ENCODE assay signal across 8 cellular contexts in the genomic region with DNA sequence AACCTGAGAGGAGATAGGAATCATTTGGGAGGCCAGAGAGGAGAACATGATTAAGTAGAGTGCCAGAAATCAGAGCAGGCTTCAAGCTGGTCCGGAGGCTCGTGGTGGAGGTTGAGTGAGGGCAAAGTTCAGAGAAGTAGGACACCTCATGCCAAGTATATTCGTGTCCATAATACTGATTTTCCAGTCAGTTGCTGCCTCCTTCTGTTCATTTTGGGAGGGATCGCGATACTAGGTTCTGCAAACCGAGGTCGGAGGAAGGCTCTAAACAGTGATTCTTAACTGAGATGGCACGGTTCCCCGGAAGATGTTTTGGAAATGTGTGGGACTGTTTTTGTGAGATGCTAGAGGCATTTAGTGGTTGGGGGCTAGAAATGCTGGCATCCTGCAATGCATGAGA. TPM values are rescaled to one million over a fixed set of nuclear protein-coding genes. Genes with fewer than 3 reads are reported as not detected.
DNase-seq lines count a peak whose midpoint lies in the region; ATAC-seq and TF ChIP-seq lines count a peak whose summit lies in the region.

No MANE protein-coding gene starts in this region.

- no peaks in the 10 kb centered on the region for H3K36me3 ChIP-seq in suprapubic skin

- DNase-seq in DMS79 treated with DMSO at 0.1 percent for 48 hours (lab: John Stamatoyannopoulos, UW) (peak; percentile 14), DMS79 (lab: John Stamatoyannopoulos, UW) (no peak), NAMALWA (ENCODE audit: low spot score) (peak; percentile 28), iPS-NIHi11 (ENCODE audit: low spot score) (peak; percentile 40), suprapubic skin (ENCODE audit: low spot score in 2 of 2) (no peak), cortex of kidney (lab: John Stamatoyannopoulos, UW) (no peak)
- DNase-seq in activated gamma-delta T cell treated with anti-CD3 and anti-CD28 coated beads, Interleukin-2, amount 50 U/mL, for 16 hours (ENCODE audit: low read depth) = peak; percentile 8

- no peak for TF ChIP-seq CTCF in suprapubic skin (IDR thresholded peaks at IDR 0.05)

- 18% methylated on average over 9 of the region's 9 CpGs for WGBS in suprapubic skin

- H3K4me1 ChIP-seq in suprapubic skin = peaks cover 16% of the 10 kb centered on the region

- no peak for ATAC-seq in GM21423 (IDR thresholded peaks at IDR 0.05; ENCODE audit: unreplicated experiment)

- no peaks in the 10 kb centered on the region for H3K9me3 ChIP-seq in suprapubic skin

- no peaks in the 10 kb centered on the region for H3K27me3 ChIP-seq in suprapubic skin

- H3K27ac ChIP-seq in suprapubic skin = peak overlapping the region; percentile 47

- no peak overlapping the region for H3K4me3 ChIP-seq in suprapubic skin

- TF ChIP-seq EP300 in suprapubic skin (IDR thresholded peaks at IDR 0.05) = no peak

- TF ChIP-seq POLR2A in suprapubic skin (IDR thresholded peaks at IDR 0.05) = no peak

RNA-seq across cellular contexts. Expression of a gene that starts 13.6 kb away (rescaled TPM):
- total RNA-seq in suprapubic skin = 1 to 10 TPM in 1 of 4 donors, under 1 TPM in 2, not detected in 1; 0.55 to 3.3 (median 0.79) TPM

RNA-seq across cellular contexts. Expression of a gene that starts 26.8 kb away (rescaled TPM):
- 100 to 1,000 TPM in 1 of 4 donors, 10 to 100 TPM in 3; 54.5 to 111 (median 56.7) TPM for total RNA-seq in suprapubic skin

RNA-seq across cellular contexts. Expression of a gene that starts 38.8 kb away (rescaled TPM):
- 10 to 100 TPM; 23.9 to 87.2 (median 56.1) TPM for total RNA-seq in suprapubic skin

RNA-seq across cellular contexts. Expression of a gene that starts 51.6 kb away (rescaled TPM):
- total RNA-seq in suprapubic skin = 1 to 10 TPM in 2 of 4 donors, not detected in 2; 1.8 to 4.4 TPM

RNA-seq across cellular contexts. Expression of a gene that starts 53.2 kb away (rescaled TPM):
- 1 to 10 TPM in 1 of 4 donors, under 1 TPM in 1, not detected in 2; 0.73 to 1.2 TPM for total RNA-seq in suprapubic skin

Comparison
In these comparisons a context has a peak if more than half of its experiments do, and no peak if none do; other contexts are left out.
1. DNase-seq: peak in DMS79 treated with DMSO at 0.1 percent for 48 hours (single experiment), NAMALWA (single experiment), activated gamma-delta T cell treated with anti-CD3 and anti-CD28 coated beads, Interleukin-2, amount 50 U/mL, for 16 hours (single experiment) and iPS-NIHi11 (single experiment); none in DMS79 (single experiment), suprapubic skin (0 of 2) and cortex of kidney (single experiment).